In genomic region chr10:16832351-16833080, GRCh38 we compare ENCODE assay signal across 9 cellular contexts. TPM values are rescaled to one million over a fixed set of nuclear protein-coding genes. Genes with fewer than 3 reads are reported as not detected.
DNase-seq lines count a peak whose midpoint lies in the region; ATAC-seq and TF ChIP-seq lines count a peak whose summit lies in the region.
"Had no signal": no experiment of that assay in that cellular context is flagged by ENCODE, and none has a peak within 500 bp of the region (broad histone marks: within the 10 kb centered on the region; RNA-seq: fewer than 3 reads in every experiment).

No MANE protein-coding gene starts in this region.

- no peak for TF ChIP-seq POLR2A in gastroesophageal sphincter (IDR thresholded peaks at IDR 0.05)

- H3K4me1 ChIP-seq in gastroesophageal sphincter: peaks cover 0 to 31% (median 3%) of the 10 kb centered on the region in 3 donors

- H3K27ac ChIP-seq in gastroesophageal sphincter (peak overlapping the region; percentile 24 to 67 (median 57)), skin epidermis (peak overlapping the region in 19 of 21 experiments; percentile 12 to 84 (median 62))

- TF ChIP-seq CTCF in gastroesophageal sphincter (IDR thresholded peaks at IDR 0.05): no peak

- no peak overlapping the region for H3K4me3 ChIP-seq in gastroesophageal sphincter
- H3K4me3 ChIP-seq in skin epidermis: no peak overlapping the region

- H3K9me3 ChIP-seq in gastroesophageal sphincter: no peaks in the 10 kb centered on the region

- 64 to 78% methylated on average over 5 to 8 of the region's 11 CpGs for WGBS in gastroesophageal sphincter (ENCODE audit: low coverage in 1 of 2), 2 donors

- ATAC-seq in gastroesophageal sphincter: no peak
- ATAC-seq in GM18858 (IDR thresholded peaks at IDR 0.05; ENCODE audit: unreplicated experiment): no peak
- ATAC-seq: WTC11 had no signal

- no peaks in the 10 kb centered on the region for H3K27me3 ChIP-seq in gastroesophageal sphincter

- DNase-seq in EH (ENCODE audit: low read depth) (peak; percentile 99), UCSD-AML1 (lab: John Stamatoyannopoulos, UW; ENCODE audit: unreplicated experiment) (peak; percentile 41), NCI-H1694 (lab: John Stamatoyannopoulos, UW) (no peak), superior temporal gyrus (ENCODE audit: extremely low spot score) (no peak)
- no peak for DNase-seq in NK-92 treated with Interleukin-12 subunit alpha and Interleukin-12 subunit beta, amount 100 ng/mL, for 24 hours (lab: John Stamatoyannopoulos, UW)

- no peak for TF ChIP-seq EP300 in gastroesophageal sphincter (IDR thresholded peaks at IDR 0.05)

- H3K36me3 ChIP-seq in gastroesophageal sphincter: no peaks in the 10 kb centered on the region

RNA-seq across cellular contexts. Expression of gene RSU1, which starts 15.3 kb away (rescaled TPM):
- total RNA-seq in gastroesophageal sphincter: 100 to 1,000 TPM in 3 of 4 donors, 10 to 100 TPM in 1; 87.0 to 149 (median 117) TPM

Comparison
In these comparisons a context has a peak if more than half of its experiments do, and no peak if none do; other contexts are left out.
1. DNase-seq: peak in EH (single experiment) and UCSD-AML1 (single experiment); none in NK-92 treated with Interleukin-12 subunit alpha and Interleukin-12 subunit beta, amount 100 ng/mL, for 24 hours (single experiment), NCI-H1694 (single experiment) and superior temporal gyrus (single experiment).